ENCODE assay signal across 28 cellular contexts in the genomic region with DNA sequence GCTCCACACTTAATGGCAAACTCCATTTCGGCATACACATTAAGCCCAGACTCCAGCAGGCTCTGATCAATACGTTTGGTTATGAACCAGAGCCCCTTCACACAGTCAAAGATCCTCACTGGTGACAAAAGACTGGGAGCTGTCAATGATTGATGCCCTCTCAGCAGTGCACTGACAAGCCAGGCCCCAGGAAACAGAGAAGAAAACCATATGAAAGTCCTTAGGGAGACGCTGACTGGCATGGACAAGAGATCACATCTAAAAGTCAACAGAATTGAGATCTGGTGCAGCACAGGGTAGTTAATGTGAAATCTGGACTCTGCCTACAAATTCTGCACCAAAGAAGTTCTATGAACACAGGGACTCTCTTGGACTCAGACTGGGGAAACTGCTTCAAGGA.
A peak's percentile ranks its signal among the peaks of the same experiment; 100 is the strongest.
DNase-seq lines count a peak whose midpoint lies in the region; ATAC-seq and TF ChIP-seq lines count a peak whose summit lies in the region.
"Had no signal": no experiment of that assay in that cellular context is flagged by ENCODE, and none has a peak within 500 bp of the region (broad histone marks: within the 10 kb centered on the region; RNA-seq: fewer than 3 reads in every experiment).

No MANE protein-coding gene starts in this region.

- peaks cover 6% of the 10 kb centered on the region for H3K9me3 Mint-ChIP-seq in nephron progenitor cell
- H3K9me3 Mint-ChIP-seq: CD4-positive, alpha-beta T cell had no signal

- H3K36me3 Mint-ChIP-seq in nephron progenitor cell (ENCODE audit: low read depth): peaks cover 9% of the 10 kb centered on the region
- H3K36me3 Mint-ChIP-seq: IgD-negative memory B cell had no signal

- H2AFZ ChIP-seq in SK-N-SH (ENCODE audit: low read depth) (no peak overlapping the region), PC-9 (no peak overlapping the region)

- H3K4me3 ChIP-seq in BE2C (ENCODE audit: low read depth, low read length) (no peak overlapping the region), SK-N-SH (ENCODE audit: low read depth in 2 of 2, low read length in 1 of 2) (no peak overlapping the region), PC-9 (no peak overlapping the region)
- H3K4me3 ChIP-seq: BLaER1, HAP-1, SJCRH30 had no signal

- ATAC-seq in GM18517 (IDR thresholded peaks at IDR 0.05; ENCODE audit: unreplicated experiment): no peak
- ATAC-seq: PC-3, Right ventricle myocardium inferior had no signal

- H4K20me1 ChIP-seq in SK-N-SH (ENCODE audit: insufficient read depth) (no peaks in the 10 kb centered on the region), PC-9 (ENCODE audit: insufficient read depth) (no peaks in the 10 kb centered on the region)
- H4K20me1 ChIP-seq: BLaER1 had no signal

- peak overlapping the region; percentile 88 for H3K27ac Mint-ChIP-seq in nephron progenitor cell
- H3K27ac Mint-ChIP-seq: CD4-positive, alpha-beta T cell; IgD-negative memory B cell had no signal

- BruUV-seq in PC-9 (replicated peaks; lab: Mats Ljungman, UMichigan): no TSS peak

- TF ChIP-seq RAD21 in SK-N-SH (IDR thresholded peaks at IDR 0.05; ENCODE audit: low read length): no peak; the same call in 1 of the 2 replicates

- H3K27me3 ChIP-seq in BE2C (no peaks in the 10 kb centered on the region), SK-N-SH (ENCODE audit: insufficient read depth) (no peaks in the 10 kb centered on the region), PC-9 (ENCODE audit: insufficient read depth, low read depth) (no peaks in the 10 kb centered on the region)
- H3K27me3 ChIP-seq: BLaER1, SJCRH30 had no signal

- CTCF ChIA-PET in SK-N-SH (lab: Yijun Ruan, JAX) (no interaction called here), PC-9 (lab: Charles Lee) (interaction anchor here (0.6 kb wide), 1 partner anchor 27 kb away, joined by 5 read pairs; no protein-coding TSS in a partner anchor)

- H3K27ac ChIP-seq in SK-N-SH (ENCODE audit: low read depth in 2 of 2, low read length in 1 of 2) (no peak overlapping the region), PC-9 (no peak overlapping the region)
- H3K27ac ChIP-seq: BLaER1, KMS-11, SJCRH30 had no signal

- no peaks in the 10 kb centered on the region for H3K79me2 ChIP-seq in SK-N-SH (ENCODE audit: insufficient read depth)
- no peaks in the 10 kb centered on the region for H3K79me2 ChIP-seq in PC-9 (ENCODE audit: low read depth)

- intact Hi-C loops in PC-9 (cut with micrococcal nuclease; ENCODE audit: unreplicated experiment): no loop called here

- no peaks in the 10 kb centered on the region for H3K9me2 ChIP-seq in SK-N-SH
- no peaks in the 10 kb centered on the region for H3K9me2 ChIP-seq in PC-9 (ENCODE audit: insufficient read depth)

- no peak for TF ChIP-seq CTCF in BE2C (IDR thresholded peaks at IDR 0.05; ENCODE audit: low read depth, low read length)
- TF ChIP-seq CTCF in SK-N-SH (IDR thresholded peaks at IDR 0.05): no peak
- TF ChIP-seq CTCF in nephron progenitor cell (IDR thresholded peaks at IDR 0.05): no peak
- TF ChIP-seq CTCF in PC-9 (conservative IDR thresholded peaks at IDR 0.05): no peak

- no peaks in the 10 kb centered on the region for H3F3A ChIP-seq in SK-N-SH (replicated peaks; ENCODE audit: insufficient read depth)
- H3F3A ChIP-seq in PC-9 (ENCODE audit: insufficient read depth, low read depth): no peaks in the 10 kb centered on the region

- peak; percentile 3 for DNase-seq in NCI-H146 (lab: John Stamatoyannopoulos, UW)
- no peak for DNase-seq in NCI-H146 treated with DMSO at 0.1 percent for 48 hours (lab: John Stamatoyannopoulos, UW; ENCODE audit: unreplicated experiment)
- DNase-seq in BE2C: peak; percentile 75
- peak; percentile 52 for DNase-seq in SK-N-SH
- peak; percentile 10 for DNase-seq in nephron progenitor cell
- no peak for DNase-seq in PC-9
- no peak for DNase-seq in NCI-H1930 (lab: John Stamatoyannopoulos, UW)
- DNase-seq: 8988T; CD4-positive, alpha-beta T cell; DMS53; GOT3; NCI-H1048; NCI-H1436; NCI-H2029 treated with DMSO at 0.1 percent for 48 hours; NCI-H2171 treated with DMSO at 0.1 percent for 48 hours; NCI-H446; NCI-H524 treated with DMSO at 0.1 percent for 48 hours; NCI-H82; NK-92 treated with Interleukin-12 subunit alpha and Interleukin-12 subunit beta, amount 100 ng/mL, for 24 hours; PC-3; SJCRH30; T-helper 1 cell had no signal

- peak in 1 of 2 experiments; percentile 85; a peak in 2 of 4 replicates for TF ChIP-seq EP300 in SK-N-SH (IDR thresholded peaks at IDR 0.05; ENCODE audit: borderline replicate concordance in 1 of 2, low read depth in 1 of 2, low read length in 1 of 2)

- 42% methylated on average over 3 of the region's 3 CpGs for WGBS in SK-N-SH (ENCODE audit: low lambda C conversion rate)

- POLR2A ChIA-PET in SK-N-SH (lab: Yijun Ruan, JAX) (no interaction called here), PC-9 (lab: Charles Lee; ENCODE audit: unreplicated experiment) (no interaction called here)

- peaks cover 83% of the 10 kb centered on the region for H3K4me1 Mint-ChIP-seq in nephron progenitor cell
- H3K4me1 Mint-ChIP-seq: IgD-negative memory B cell had no signal

- H3K9ac ChIP-seq in SK-N-SH: no peak overlapping the region
- H3K9ac ChIP-seq: BLaER1, KMS-11 had no signal

- H3K4me2 ChIP-seq in SK-N-SH: no peak overlapping the region
- no peak overlapping the region for H3K4me2 ChIP-seq in PC-9
- H3K4me2 ChIP-seq: BLaER1, KMS-11 had no signal

- H3K4me3 Mint-ChIP-seq in nephron progenitor cell: peak overlapping the region; percentile 36
- H3K4me3 Mint-ChIP-seq: CD4-positive, alpha-beta T cell; IgD-negative memory B cell had no signal

- H3K27me3 Mint-ChIP-seq in nephron progenitor cell (ENCODE audit: low read depth, poor library complexity): peaks cover 3% of the 10 kb centered on the region
- H3K27me3 Mint-ChIP-seq: CD4-positive, alpha-beta T cell; IgD-negative memory B cell had no signal

- H3K4me1 ChIP-seq in BE2C (peaks cover 8% of the 10 kb centered on the region), SK-N-SH (ENCODE audit: control insufficient read depth in 1 of 2, insufficient read depth in 2 of 2, low read depth in 1 of 2, low read length in 1 of 2) (peaks cover 0 to 6% of the 10 kb centered on the region in 2 experiments; a peak in 2 of 4 replicates), PC-9 (replicated peaks; ENCODE audit: insufficient read depth) (no peaks in the 10 kb centered on the region)
- H3K4me1 ChIP-seq: BLaER1, SJCRH30 had no signal

- no peaks in the 10 kb centered on the region for H3K36me3 ChIP-seq in BE2C
- H3K36me3 ChIP-seq in SK-N-SH (replicated peaks in 1 of 2; ENCODE audit: control insufficient read depth in 1 of 2, insufficient read depth in 2 of 2, low read length in 1 of 2): no peaks in the 10 kb centered on the region
- H3K36me3 ChIP-seq in PC-9 (ENCODE audit: low read depth): no peaks in the 10 kb centered on the region
- H3K36me3 ChIP-seq: BLaER1, HAP-1, SJCRH30 had no signal

- no peaks in the 10 kb centered on the region for H3K9me3 ChIP-seq in BE2C
- H3K9me3 ChIP-seq in SK-N-SH: no peaks in the 10 kb centered on the region
- no peaks in the 10 kb centered on the region for H3K9me3 ChIP-seq in PC-9 (ENCODE audit: insufficient read depth, low read depth)
- H3K9me3 ChIP-seq: BLaER1, HAP-1, SJCRH30 had no signal

TF ChIP-seq in SK-N-SH, 30 proteins besides CTCF, POLR2A, EP300 and RAD21:
- peak; percentile 24; the same call in 1 of the 2 replicates for TF ChIP-seq TCF12 (IDR thresholded peaks at IDR 0.05)
- TF ChIP-seq MXI1 (IDR thresholded peaks at IDR 0.05; ENCODE audit: low read depth, low read length): no peak
- no peak for TF ChIP-seq YY1 (IDR thresholded peaks at IDR 0.05; ENCODE audit: low read depth)
- TF ChIP-seq, protein P1, sequence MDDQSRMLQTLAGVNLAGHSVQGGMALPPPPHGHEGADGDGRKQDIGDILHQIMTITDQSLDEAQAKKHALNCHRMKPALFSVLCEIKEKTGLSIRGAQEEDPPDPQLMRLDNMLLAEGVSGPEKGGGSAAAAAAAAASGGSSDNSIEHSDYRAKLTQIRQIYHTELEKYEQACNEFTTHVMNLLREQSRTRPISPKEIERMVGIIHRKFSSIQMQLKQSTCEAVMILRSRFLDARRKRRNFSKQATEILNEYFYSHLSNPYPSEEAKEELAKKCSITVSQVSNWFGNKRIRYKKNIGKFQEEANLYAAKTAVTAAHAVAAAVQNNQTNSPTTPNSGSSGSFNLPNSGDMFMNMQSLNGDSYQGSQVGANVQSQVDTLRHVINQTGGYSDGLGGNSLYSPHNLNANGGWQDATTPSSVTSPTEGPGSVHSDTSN (IDR thresholded peaks at IDR 0.05): peak; percentile 49; the same call in 1 of the 2 replicates
- no peak for TF ChIP-seq ELF1 (IDR thresholded peaks at IDR 0.05)
- TF ChIP-seq NRF1 (IDR thresholded peaks at IDR 0.05; ENCODE audit: low read depth, low read length): no peak
- peak; percentile 55 for TF ChIP-seq RCOR1 (IDR thresholded peaks at IDR 0.05; ENCODE audit: low read length)
- peak; percentile 76 for TF ChIP-seq GATA2 (CRISPR knock-in tag; IDR thresholded peaks at IDR 0.05)

Comparison
In these comparisons a context has a peak if more than half of its experiments do, and no peak if none do; other contexts are left out.
1. DNase-seq: peak in NCI-H146 (single experiment), BE2C (single experiment), SK-N-SH (single experiment) and nephron progenitor cell (single experiment); none in NCI-H146 treated with DMSO at 0.1 percent for 48 hours (single experiment), PC-9 (0 of 2) and NCI-H1930 (0 of 2).